Comparison of ENCODE assay signal across 16 cellular contexts in genomic region chr2:109685453-109685852, GRCh38.
"Had no signal": no experiment of that assay in that cellular context is flagged by ENCODE, and none has a peak within 500 bp of the region (broad histone marks: within the 10 kb centered on the region; RNA-seq: fewer than 3 reads in every experiment).

No MANE protein-coding gene starts in this region.

- H3K36me3 Mint-ChIP-seq: activated naive CD4-positive, alpha-beta T cell treated with anti-CD3 and anti-CD28 coated beads, Interleukin-2, amount 10 ng/mL, durations not matched to agents 7 days and 5 days had no signal

- H3K9me3 Mint-ChIP-seq: activated naive CD4-positive, alpha-beta T cell treated with anti-CD3 and anti-CD28 coated beads, Interleukin-2, amount 10 ng/mL, durations not matched to agents 7 days and 5 days; activated T-helper 2 cell treated with anti-CD3 and anti-CD28 coated beads, Interferon-gamma antibody, Interleukin-2, Interleukin-4, amounts not matched to agents 10 μg/mL and 5 μg/mL and 100 μg/mL, durations not matched to agents 14 hours and 24 hours and 36 hours; stimulated activated naive CD8-positive, alpha-beta T cell treated with anti-CD3 and anti-CD28 coated beads, Interleukin-15, amount 100 ng/mL, for 72 hours had no signal

- H3K4me3 ChIP-seq: gastrocnemius medialis, left ventricle myocardium inferior, SJSA1, thoracic aorta had no signal

- ATAC-seq: activated CD8-positive, alpha-beta T cell treated with anti-CD3 and anti-CD28 coated beads, Interleukin-2, amount 10 ng/mL, durations not matched to agents 7 days and 5 days; gastrocnemius medialis; stimulated activated naive CD8-positive, alpha-beta T cell treated with anti-CD3 and anti-CD28 coated beads, Interleukin-15, amount 100 ng/mL, for 72 hours had no signal

- H3K27ac ChIP-seq: gastrocnemius medialis, left ventricle myocardium inferior, SJSA1, thoracic aorta had no signal

- H3K36me3 ChIP-seq: gastrocnemius medialis, left ventricle myocardium inferior, SJSA1, thoracic aorta had no signal

- DNase-seq: activated CD4-positive, alpha-beta T cell treated with anti-CD3 and anti-CD28 coated beads for 48 hours; activated CD8-positive, alpha-beta T cell treated with anti-CD3 and anti-CD28 coated beads, Interleukin-2, amount 10 ng/mL, durations not matched to agents 7 days and 5 days; activated naive CD4-positive, alpha-beta T cell treated with anti-CD3 and anti-CD28 coated beads, Interleukin-2, amount 10 ng/mL, durations not matched to agents 7 days and 5 days; central memory CD4-positive, alpha-beta T cell; cortex of kidney; effector CD8-positive, alpha-beta T cell; gastrocnemius medialis; left ventricle myocardium inferior; nucleus accumbens; stimulated activated CD4-positive, alpha-beta T cell treated with anti-CD3 and anti-CD28 coated beads, Interleukin-15, amount 100 ng/mL, for 24 hours; stimulated activated CD4-positive, alpha-beta T cell treated with anti-CD3 and anti-CD28 coated beads, Interleukin-4, amount 100 ng/mL, for 24 hours; stimulated activated naive CD8-positive, alpha-beta T cell treated with anti-CD3 and anti-CD28 coated beads, Interleukin-15, amount 100 ng/mL, for 72 hours had no signal

- H3K9me3 ChIP-seq: gastrocnemius medialis, left ventricle myocardium inferior, SJSA1, thoracic aorta had no signal

- H3K27me3 ChIP-seq: gastrocnemius medialis, SJSA1 had no signal

- H3K4me1 ChIP-seq: SJSA1 had no signal

- FAIRE-seq: keratinocyte had no signal

- H3K27ac Mint-ChIP-seq: activated CD8-positive, alpha-beta T cell treated with anti-CD3 and anti-CD28 coated beads, Interleukin-2, amount 10 ng/mL, durations not matched to agents 7 days and 5 days; activated naive CD4-positive, alpha-beta T cell treated with anti-CD3 and anti-CD28 coated beads, Interleukin-2, amount 10 ng/mL, durations not matched to agents 7 days and 5 days; activated T-helper 2 cell treated with anti-CD3 and anti-CD28 coated beads, Interferon-gamma antibody, Interleukin-2, Interleukin-4, amounts not matched to agents 10 μg/mL and 5 μg/mL and 100 μg/mL, durations not matched to agents 14 hours and 24 hours and 36 hours had no signal

- H3K4me3 Mint-ChIP-seq: activated CD8-positive, alpha-beta T cell treated with anti-CD3 and anti-CD28 coated beads, Interleukin-2, amount 10 ng/mL, durations not matched to agents 7 days and 5 days; activated naive CD4-positive, alpha-beta T cell treated with anti-CD3 and anti-CD28 coated beads, Interleukin-2, amount 10 ng/mL, durations not matched to agents 7 days and 5 days; stimulated activated naive CD8-positive, alpha-beta T cell treated with anti-CD3 and anti-CD28 coated beads, Interleukin-15, amount 100 ng/mL, for 72 hours had no signal

- H3K4me1 Mint-ChIP-seq: activated naive CD4-positive, alpha-beta T cell treated with anti-CD3 and anti-CD28 coated beads, Interleukin-2, amount 10 ng/mL, durations not matched to agents 7 days and 5 days; stimulated activated naive CD8-positive, alpha-beta T cell treated with anti-CD3 and anti-CD28 coated beads, Interleukin-15, amount 100 ng/mL, for 72 hours had no signal
